28 cellular contexts compared by ENCODE assay signal in the genomic region with DNA sequence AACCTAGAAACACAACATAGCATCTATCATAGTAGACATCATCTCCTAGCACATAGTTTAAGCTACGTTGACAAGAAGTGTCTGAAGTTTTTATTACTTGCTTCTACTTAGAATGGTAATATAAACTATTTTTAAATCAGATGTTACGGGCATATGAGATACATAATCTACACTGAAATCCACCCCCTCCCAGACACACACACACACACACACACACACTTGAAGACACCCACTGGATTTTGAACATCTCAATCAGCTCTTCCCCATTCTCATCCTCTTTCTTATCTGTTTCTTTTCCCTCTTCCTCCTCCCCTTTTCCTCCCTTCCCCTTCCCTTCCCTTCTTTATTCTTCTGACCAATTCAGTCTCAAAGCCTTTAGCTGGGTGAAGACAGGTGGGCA.
"Had no signal": no experiment of that assay in that cellular context is flagged by ENCODE, and none has a peak within 500 bp of the region (broad histone marks: within the 10 kb centered on the region; RNA-seq: fewer than 3 reads in every experiment).

No MANE protein-coding gene starts in this region.

- H3K4me2 ChIP-seq: neural progenitor cell had no signal

- ATAC-seq: naive thymus-derived CD4-positive, alpha-beta T cell; natural killer cell; psoas muscle; right cardiac atrium; stimulated activated effector memory CD8-positive, alpha-beta T cell treated with anti-CD3 and anti-CD28 coated beads, Interleukin-12 subunit alpha, Interleukin-12 subunit beta, amount 100 ng/mL, for 72 hours; stimulated activated naive B cell treated with anti-CD40 and anti-IgM and Interleukin-4, amounts not matched to agents 10 μg/mL and 1 μg/mL and 100 μg/mL, for 72 hours had no signal

- H2AFZ ChIP-seq: neural progenitor cell, parathyroid adenoma had no signal

- FAIRE-seq: small intestine had no signal

- H3K36me3 Mint-ChIP-seq: naive thymus-derived CD4-positive, alpha-beta T cell; natural killer cell; neural progenitor cell; stimulated activated effector memory CD8-positive, alpha-beta T cell treated with anti-CD3 and anti-CD28 coated beads, Interleukin-12 subunit alpha, Interleukin-12 subunit beta, amount 100 ng/mL, for 72 hours; stimulated activated naive B cell treated with anti-CD40 and anti-IgM and Interleukin-4, amounts not matched to agents 10 μg/mL and 1 μg/mL and 100 μg/mL, for 72 hours had no signal

- H3K4me3 Mint-ChIP-seq: naive thymus-derived CD4-positive, alpha-beta T cell; natural killer cell; nephron; neural progenitor cell; stimulated activated effector memory CD8-positive, alpha-beta T cell treated with anti-CD3 and anti-CD28 coated beads, Interleukin-12 subunit alpha, Interleukin-12 subunit beta, amount 100 ng/mL, for 72 hours; stimulated activated naive B cell treated with anti-CD40 and anti-IgM and Interleukin-4, amounts not matched to agents 10 μg/mL and 1 μg/mL and 100 μg/mL, for 72 hours; stimulated activated naive CD8-positive, alpha-beta T cell treated with anti-CD3 and anti-CD28 coated beads, Interleukin-15, Interleukin-2, amounts not matched to agents 100 ng/mL and 50 ng/mL, for 24 hours had no signal

- H3K79me2 ChIP-seq: parathyroid adenoma had no signal

- H3K36me3 ChIP-seq: neural progenitor cell, neutrophil, right lobe of liver, sigmoid colon, thoracic aorta, thyroid gland, tibial nerve, upper lobe of left lung, uterus had no signal

- H3K27ac ChIP-seq: neural progenitor cell, neutrophil, parathyroid adenoma, psoas muscle, right lobe of liver, sigmoid colon, stomach, thoracic aorta, thyroid gland, tibial nerve, upper lobe of left lung, uterus had no signal

- H3K9me3 Mint-ChIP-seq: naive thymus-derived CD4-positive, alpha-beta T cell; natural killer cell; nephron; neural progenitor cell; stimulated activated effector memory CD8-positive, alpha-beta T cell treated with anti-CD3 and anti-CD28 coated beads, Interleukin-12 subunit alpha, Interleukin-12 subunit beta, amount 100 ng/mL, for 72 hours; stimulated activated naive B cell treated with anti-CD40 and anti-IgM and Interleukin-4, amounts not matched to agents 10 μg/mL and 1 μg/mL and 100 μg/mL, for 72 hours; stimulated activated naive CD8-positive, alpha-beta T cell treated with anti-CD3 and anti-CD28 coated beads, Interleukin-15, Interleukin-2, amounts not matched to agents 100 ng/mL and 50 ng/mL, for 24 hours had no signal

- H3K4me3 ChIP-seq: neural progenitor cell, psoas muscle, right lobe of liver, sigmoid colon, stomach, thoracic aorta, thyroid gland, tibial nerve, upper lobe of left lung, uterus had no signal

- H3K4me1 Mint-ChIP-seq: naive thymus-derived CD4-positive, alpha-beta T cell; natural killer cell; nephron; neural progenitor cell; stimulated activated effector memory CD8-positive, alpha-beta T cell treated with anti-CD3 and anti-CD28 coated beads, Interleukin-12 subunit alpha, Interleukin-12 subunit beta, amount 100 ng/mL, for 72 hours; stimulated activated naive B cell treated with anti-CD40 and anti-IgM and Interleukin-4, amounts not matched to agents 10 μg/mL and 1 μg/mL and 100 μg/mL, for 72 hours had no signal

- H3K27ac Mint-ChIP-seq: naive thymus-derived CD4-positive, alpha-beta T cell; natural killer cell; nephron; neural progenitor cell; progenitor cell of endocrine pancreas; stimulated activated effector memory CD8-positive, alpha-beta T cell treated with anti-CD3 and anti-CD28 coated beads, Interleukin-12 subunit alpha, Interleukin-12 subunit beta, amount 100 ng/mL, for 72 hours; stimulated activated naive B cell treated with anti-CD40 and anti-IgM and Interleukin-4, amounts not matched to agents 10 μg/mL and 1 μg/mL and 100 μg/mL, for 72 hours; stimulated activated naive CD8-positive, alpha-beta T cell treated with anti-CD3 and anti-CD28 coated beads, Interleukin-15, Interleukin-2, amounts not matched to agents 100 ng/mL and 50 ng/mL, for 24 hours had no signal

- DNase-seq: naive thymus-derived CD4-positive, alpha-beta T cell; natural killer cell; posterior cingulate gyrus; psoas muscle; right cardiac atrium; right lobe of liver; sigmoid colon; small intestine; stimulated activated CD4-positive, alpha-beta T cell treated with anti-CD3 and anti-CD28 coated beads, Interleukin-15, amount 100 ng/mL, for 24 hours; stimulated activated CD4-positive, alpha-beta T cell treated with anti-CD3 and anti-CD28 coated beads, Interleukin-2, amount 100 ng/mL, for 24 hours; stimulated activated CD4-positive, alpha-beta T cell treated with anti-CD3 and anti-CD28 coated beads, Interleukin-2, amount 100 ng/mL, for 48 hours; stimulated activated CD4-positive, alpha-beta T cell treated with anti-CD3 and anti-CD28 coated beads, Interleukin-4, amount 100 ng/mL, for 24 hours; stimulated activated naive B cell treated with anti-CD40 and anti-IgM and Interleukin-4, amounts not matched to agents 10 μg/mL and 1 μg/mL and 100 μg/mL, for 72 hours; stimulated activated naive CD4-positive, alpha-beta T cell treated with Interleukin-2 at 50 U/mL for 16 hours; stomach; thyroid gland; trophoblast cell; upper lobe of left lung; uterus had no signal

- H3K9me3 ChIP-seq: neutrophil, psoas muscle, right lobe of liver, sigmoid colon, stomach, thoracic aorta, thyroid gland, tibial nerve, upper lobe of left lung, uterus had no signal

- H3K4me1 ChIP-seq: neural progenitor cell, parathyroid adenoma, psoas muscle, right lobe of liver, sigmoid colon, stomach, thyroid gland, tibial nerve, upper lobe of left lung, uterus had no signal

- H3K27me3 ChIP-seq: neural progenitor cell, neutrophil, right lobe of liver, sigmoid colon, thyroid gland, tibial nerve, upper lobe of left lung, uterus had no signal

- H3K9ac ChIP-seq: neural progenitor cell, parathyroid adenoma had no signal
